ENCODE assay signal across 17 cellular contexts in genomic region chr9:33374190-33374589, GRCh38. TPM values are rescaled to one million over a fixed set of nuclear protein-coding genes. Genes with fewer than 3 reads are reported as not detected.
DNase-seq lines count a peak whose midpoint lies in the region; ATAC-seq and TF ChIP-seq lines count a peak whose summit lies in the region.
"Had no signal": no experiment of that assay in that cellular context is flagged by ENCODE, and none has a peak within 500 bp of the region (broad histone marks: within the 10 kb centered on the region; RNA-seq: fewer than 3 reads in every experiment).

No MANE protein-coding gene starts in this region.

- no peak overlapping the region for H3K4me2 ChIP-seq in neural progenitor cell
- H3K4me2 ChIP-seq: BLaER1, PC-9 had no signal

- H3K4me3 Mint-ChIP-seq in activated T-cell treated with anti-CD3 and anti-CD28 coated beads, Interleukin-2, amount 50 U/mL, for 24 hours, result no peak overlapping the region
- no peak overlapping the region for H3K4me3 Mint-ChIP-seq in chondrocyte (ENCODE audit: unreplicated experiment)
- no peak overlapping the region for H3K4me3 Mint-ChIP-seq in neural progenitor cell
- no peak overlapping the region for H3K4me3 Mint-ChIP-seq in type B pancreatic cell

- H3F3A ChIP-seq in neural progenitor cell (ENCODE audit: low read depth), result peaks cover 14% of the 10 kb centered on the region

- no peak for DNase-seq in activated T-cell treated with anti-CD3 and anti-CD28 coated beads, Interleukin-2, amount 50 U/mL, for 24 hours
- DNase-seq in activated T-cell treated with anti-CD3 and anti-CD28 coated beads for 4 hours (no peak), chondrocyte (ENCODE audit: low spot score) (peak; percentile 17), neural progenitor cell (ENCODE audit: low spot score) (no peak), type B pancreatic cell (ENCODE audit: extremely low spot score, unreplicated experiment) (no peak), retina (no peak), NCI-H1092 (lab: John Stamatoyannopoulos, UW) (no peak)

- no peak for ATAC-seq in GM21576 (IDR thresholded peaks at IDR 0.05; ENCODE audit: unreplicated experiment)

- peaks cover 43% of the 10 kb centered on the region for H3K36me3 Mint-ChIP-seq in activated T-cell treated with anti-CD3 and anti-CD28 coated beads, Interleukin-2, amount 50 U/mL, for 24 hours (ENCODE audit: low read depth)
- H3K36me3 Mint-ChIP-seq in chondrocyte (ENCODE audit: low read depth) (peaks cover 9% of the 10 kb centered on the region), neural progenitor cell (peaks cover 4% of the 10 kb centered on the region), type B pancreatic cell (peaks cover 3% of the 10 kb centered on the region)

- H3K27me3 ChIP-seq in neural progenitor cell, result no peaks in the 10 kb centered on the region
- H3K27me3 ChIP-seq: BLaER1, SJSA1 had no signal

- H3K9me3 ChIP-seq in neural progenitor cell (ENCODE audit: low read depth), result no peaks in the 10 kb centered on the region
- H3K9me3 ChIP-seq: BLaER1, SJSA1 had no signal

- H3K4me1 Mint-ChIP-seq in activated T-cell treated with anti-CD3 and anti-CD28 coated beads, Interleukin-2, amount 50 U/mL, for 24 hours (ENCODE audit: low read depth), result peaks cover 8% of the 10 kb centered on the region
- H3K4me1 Mint-ChIP-seq in chondrocyte (ENCODE audit: low read depth), result peaks cover 16% of the 10 kb centered on the region
- H3K4me1 Mint-ChIP-seq in neural progenitor cell, result peaks cover 25% of the 10 kb centered on the region
- peaks cover 33% of the 10 kb centered on the region for H3K4me1 Mint-ChIP-seq in type B pancreatic cell (ENCODE audit: unreplicated experiment)

- no peaks in the 10 kb centered on the region for H3K36me3 ChIP-seq in neural progenitor cell
- H3K36me3 ChIP-seq: SJSA1 had no signal

- H2AFZ ChIP-seq in neural progenitor cell (replicated peaks), result no peak overlapping the region
- H2AFZ ChIP-seq: PC-9 had no signal

- no peaks in the 10 kb centered on the region for H4K20me1 ChIP-seq in neural progenitor cell (ENCODE audit: low read depth)
- H4K20me1 ChIP-seq: BLaER1 had no signal

- no peaks in the 10 kb centered on the region for H3K79me2 ChIP-seq in neural progenitor cell (ENCODE audit: low read depth)

- H3K27ac Mint-ChIP-seq in activated T-cell treated with anti-CD3 and anti-CD28 coated beads, Interleukin-2, amount 50 U/mL, for 24 hours, result peak overlapping the region; percentile 56
- H3K27ac Mint-ChIP-seq in chondrocyte (ENCODE audit: unreplicated experiment) (no peak overlapping the region), neural progenitor cell (peak overlapping the region; percentile 35), type B pancreatic cell (peak overlapping the region; percentile 69)

- H3K27me3 Mint-ChIP-seq in activated T-cell treated with anti-CD3 and anti-CD28 coated beads, Interleukin-2, amount 50 U/mL, for 24 hours, result no peaks in the 10 kb centered on the region
- H3K27me3 Mint-ChIP-seq in chondrocyte (ENCODE audit: low read depth), result no peaks in the 10 kb centered on the region
- no peaks in the 10 kb centered on the region for H3K27me3 Mint-ChIP-seq in neural progenitor cell (ENCODE audit: insufficient read depth, low read depth)
- H3K27me3 Mint-ChIP-seq in type B pancreatic cell, result no peaks in the 10 kb centered on the region
- H3K27me3 Mint-ChIP-seq: CD4-positive, alpha-beta T cell had no signal

- no peak overlapping the region for H3K27ac ChIP-seq in neural progenitor cell
- H3K27ac ChIP-seq: BLaER1, PC-9, SJSA1 had no signal

- H3K9me3 Mint-ChIP-seq in activated T-cell treated with anti-CD3 and anti-CD28 coated beads, Interleukin-2, amount 50 U/mL, for 24 hours, result no peaks in the 10 kb centered on the region
- H3K9me3 Mint-ChIP-seq in chondrocyte (ENCODE audit: low read depth) (no peaks in the 10 kb centered on the region), neural progenitor cell (no peaks in the 10 kb centered on the region), type B pancreatic cell (no peaks in the 10 kb centered on the region)
- H3K9me3 Mint-ChIP-seq: CD4-positive, alpha-beta T cell had no signal

- H3K4me3 ChIP-seq in neural progenitor cell, result no peak overlapping the region
- H3K4me3 ChIP-seq: BLaER1, PC-9, SJSA1 had no signal

- TF ChIP-seq CTCF in chondrocyte (IDR thresholded peaks at IDR 0.05), result no peak
- TF ChIP-seq CTCF in neural progenitor cell (IDR thresholded peaks at IDR 0.05), result no peak
- no peak for TF ChIP-seq CTCF in type B pancreatic cell (conservative IDR thresholded peaks at IDR 0.05)

- no peak overlapping the region for H3K9ac ChIP-seq in neural progenitor cell
- H3K9ac ChIP-seq: BLaER1 had no signal

- H3K4me1 ChIP-seq in neural progenitor cell, result peaks cover 6% of the 10 kb centered on the region
- H3K4me1 ChIP-seq: SJSA1 had no signal

RNA-seq across cellular contexts. Expression of gene AQP7, which starts 28.2 kb away (rescaled TPM):
- total RNA-seq in chondrocyte (0.30 to 0.80 TPM (median 0.33 TPM) in 3 replicates), neural progenitor cell (ENCODE audit: low replicate concordance) (0.25 TPM in 1 of 2 replicates, not detected in the other), type B pancreatic cell (ENCODE audit: low replicate concordance) (3.7 and 5.0 TPM in 2 replicates)
- total RNA-seq: A172, Daoy, HT1080, NCI-H460, RPMI7951, SJSA1 had no signal
